In genomic region chr13:112690242-112690943, GRCh38 we compare ENCODE assay signal across 8 cellular contexts. TPM values are rescaled to one million over a fixed set of nuclear protein-coding genes. Genes with fewer than 3 reads are reported as not detected.
DNase-seq lines count a peak whose midpoint lies in the region; ATAC-seq, FAIRE-seq and TF ChIP-seq lines count a peak whose summit lies in the region.

No MANE protein-coding gene starts in this region.

- no peak for FAIRE-seq in small intestine (lab: Jason Lieb, UNC)

- H3K4me3 ChIP-seq in AG10803 (ENCODE audit: low read length) (peak overlapping the region; percentile 72), PC-3 (ENCODE audit: low read length) (peak overlapping the region; percentile 85), astrocyte of the spinal cord (ENCODE audit: low read depth, low read length) (peak overlapping the region; percentile 57), iPS-20b (ENCODE audit: low read length) (peak overlapping the region; percentile 85), small intestine (ENCODE audit: low read depth in 1 of 2, low read length in 2 of 2) (peak overlapping the region; percentile 63 to 82)

- H3K9me3 ChIP-seq in PC-3 (ENCODE audit: low read length) (no peaks in the 10 kb centered on the region), iPS-20b (ENCODE audit: insufficient read depth, low read depth, low read length) (no peaks in the 10 kb centered on the region), small intestine (ENCODE audit: control insufficient read depth, low read depth) (no peaks in the 10 kb centered on the region)

- H3K4me1 ChIP-seq in PC-3 (ENCODE audit: insufficient read depth, low read length), result no peaks in the 10 kb centered on the region; the same call in none of the 2 replicates
- peaks cover 21% of the 10 kb centered on the region for H3K4me1 ChIP-seq in iPS-20b (ENCODE audit: insufficient read depth, low read length)
- H3K4me1 ChIP-seq in small intestine (ENCODE audit: control insufficient read depth in 2 of 2, insufficient read depth in 1 of 2, low read depth in 1 of 2, low read length in 1 of 2), result peaks cover 3 to 5% of the 10 kb centered on the region in 2 donors

- ATAC-seq in GM18517 (IDR thresholded peaks at IDR 0.05; ENCODE audit: unreplicated experiment), result peak; percentile 26
- ATAC-seq in HG02943 (IDR thresholded peaks at IDR 0.05; ENCODE audit: low read depth, unreplicated experiment), result peak; percentile 23
- ATAC-seq in PC-3, result peak; percentile 47

- intact Hi-C loops in PC-3 (cut with micrococcal nuclease), result loop anchor here (2.0 to 10.0 kb wide), 2 partner anchors 70 to 194 kb away; no protein-coding TSS in a partner anchor

- peak overlapping the region; percentile 61 for H2AFZ ChIP-seq in PC-3 (ENCODE audit: low read length)

- DNase-seq in AG10803 (ENCODE audit: low read depth) (peak; percentile 8), PC-3 (no peak), astrocyte of the spinal cord (ENCODE audit: low read depth, low spot score) (peak; percentile 26), small intestine (peak; percentile 29), NCI-H2107 (lab: John Stamatoyannopoulos, UW) (no peak)

- peak overlapping the region; percentile 87 for H3K4me2 ChIP-seq in PC-3 (ENCODE audit: low read length)

- CTCF ChIA-PET in PC-3 (lab: Charles Lee), result no interaction called here

- H3K9ac ChIP-seq in PC-3 (ENCODE audit: low read length), result peak overlapping the region; percentile 76
- H3K9ac ChIP-seq in iPS-20b (ENCODE audit: low read depth, low read length), result peak overlapping the region; percentile 75; the same call in 1 of the 2 replicates

- H3K79me2 ChIP-seq in PC-3 (ENCODE audit: low read length), result peaks cover 34% of the 10 kb centered on the region

- no peaks in the 10 kb centered on the region for H3K9me2 ChIP-seq in PC-3 (replicated peaks; ENCODE audit: low read length)

- H3K36me3 ChIP-seq in PC-3 (ENCODE audit: low read depth, low read length) (no peaks in the 10 kb centered on the region), iPS-20b (ENCODE audit: insufficient read depth, low read depth, low read length) (no peaks in the 10 kb centered on the region), small intestine (ENCODE audit: control insufficient read depth in 2 of 2, insufficient read depth in 2 of 2, low read length in 2 of 2) (no peaks in the 10 kb centered on the region)

- BruUV-seq in PC-3 (replicated peaks; lab: Mats Ljungman, UMichigan), result no TSS peak

- WGBS in small intestine, 3 donors, result 0 to 1% (median 1%) methylated on average over 60 to 85 of the region's 85 CpGs

- TF ChIP-seq CTCF in AG10803 (conservative IDR thresholded peaks at IDR 0.05; ENCODE audit: low read length), result no peak
- no peak for TF ChIP-seq CTCF in PC-3 (conservative IDR thresholded peaks at IDR 0.05; ENCODE audit: low read depth, low read length)
- no peak for TF ChIP-seq CTCF in astrocyte of the spinal cord (IDR thresholded peaks at IDR 0.05; ENCODE audit: low read depth, low read length)

- no peaks in the 10 kb centered on the region for H3F3A ChIP-seq in PC-3 (ENCODE audit: low read length, unreplicated experiment)

- POLR2A ChIA-PET in PC-3 (lab: Charles Lee; ENCODE audit: unreplicated experiment), result interaction anchor here (0.7 kb wide), 1 partner anchor 1224 kb away, joined by 3 read pairs; no protein-coding TSS in a partner anchor

- no peaks in the 10 kb centered on the region for H3K27me3 ChIP-seq in PC-3 (ENCODE audit: low read length)
- peaks cover 15% of the 10 kb centered on the region; the same call in 1 of the 2 replicates for H3K27me3 ChIP-seq in iPS-20b (ENCODE audit: insufficient read depth, low read length)
- H3K27me3 ChIP-seq in small intestine (ENCODE audit: control insufficient read depth in 2 of 2, insufficient read depth in 2 of 2, low read length in 2 of 2), result no peaks in the 10 kb centered on the region

- in situ Hi-C loops in astrocyte of the spinal cord (cut with HindIII; ENCODE audit: low sequenced_read_pairs), result no loop called here

- H3K27ac ChIP-seq in PC-3 (ENCODE audit: low read length) (no peak overlapping the region), iPS-20b (ENCODE audit: low read length) (no peak overlapping the region), small intestine (ENCODE audit: low read depth in 1 of 2, low read length in 1 of 2) (peak overlapping the region; percentile 88 to 91)

- H4K20me1 ChIP-seq in PC-3 (ENCODE audit: low read length), result no peaks in the 10 kb centered on the region

RNA-seq across cellular contexts. Expression of gene ATP11A, which starts 0.6 kb away (rescaled TPM):
- 8.7 and 12.0 TPM in 2 replicates for total RNA-seq in PC-3 (2014; rRNA removed)
- 10 to 100 TPM in 1 of 3 donors, 1 to 10 TPM in 2; 3.2 to 15.1 (median 4.0) TPM for polyA plus RNA-seq in small intestine

Comparison
In these comparisons a context has a peak if more than half of its experiments do, and no peak if none do; other contexts are left out.
1. DNase-seq: peak in AG10803 (single experiment), astrocyte of the spinal cord (single experiment) and small intestine (single experiment); none in PC-3 (single experiment) and NCI-H2107 (single experiment).
2. H3K27ac ChIP-seq: peak in small intestine (2 of 2); none in PC-3 (single experiment) and iPS-20b (single experiment).
3. Peak in every context shown above with its lines, with median percentiles within 50 percentile points of each other: H3K4me3 ChIP-seq and ATAC-seq.